In the genomic region with DNA sequence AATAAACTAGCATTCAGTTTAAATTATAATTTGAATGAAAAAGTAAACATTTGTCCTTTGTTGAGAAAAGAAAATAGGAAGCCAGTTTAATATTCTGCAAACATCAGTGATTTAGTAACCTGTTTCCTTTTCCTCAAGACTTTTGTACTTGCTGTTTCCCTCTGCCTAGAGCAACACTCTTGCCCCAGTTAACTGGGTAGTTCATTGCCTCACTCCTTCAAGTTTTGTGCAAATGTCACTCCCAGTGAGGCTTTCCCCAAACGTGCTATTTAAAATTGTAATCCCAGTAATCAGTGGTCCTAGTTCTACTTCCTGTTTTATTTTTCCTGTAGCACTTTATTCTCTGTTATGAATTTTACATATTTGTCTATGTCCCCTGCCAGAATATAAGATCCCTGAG, we compare ENCODE assay signal across 1 cellular context.
TF ChIP-seq lines count a peak whose summit lies in the region.

No MANE protein-coding gene starts in this region.

TF ChIP-seq in IMR-90, 13 proteins besides CTCF, POLR2A, EP300 and RAD21:
- no peak for TF ChIP-seq MAFK (IDR thresholded peaks at IDR 0.05; ENCODE audit: low read depth, low read length)
- TF ChIP-seq NFE2L2 (IDR thresholded peaks at IDR 0.05; ENCODE audit: low read depth, low read length) = no peak
